10 cellular contexts compared by ENCODE assay signal in the genomic region with DNA sequence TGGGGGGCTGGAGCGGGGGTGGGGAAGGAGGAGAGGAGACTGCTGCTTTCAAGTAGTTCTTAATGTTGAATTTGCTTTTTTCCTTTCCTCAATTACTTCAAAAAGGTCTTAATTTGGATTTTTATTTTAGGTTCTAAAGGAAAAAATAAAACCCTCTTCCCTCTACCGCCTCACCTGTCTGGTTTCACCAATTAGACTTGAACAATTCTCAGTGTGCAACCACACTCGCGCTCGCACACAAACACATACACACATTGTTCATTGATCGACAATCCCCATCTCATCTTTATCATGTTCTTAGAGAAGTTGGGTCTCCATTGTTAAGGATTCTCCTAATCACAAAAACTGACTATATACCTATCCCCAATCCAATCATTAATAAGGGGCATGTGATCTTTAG.
A peak's percentile ranks its signal among the peaks of the same experiment; 100 is the strongest.
DNase-seq lines count a peak whose midpoint lies in the region; ATAC-seq and TF ChIP-seq lines count a peak whose summit lies in the region.
"Had no signal": no experiment of that assay in that cellular context is flagged by ENCODE, and none has a peak within 500 bp of the region (broad histone marks: within the 10 kb centered on the region; RNA-seq: fewer than 3 reads in every experiment).

No MANE protein-coding gene starts in this region.

- BruUV-seq in Calu3 (replicated peaks; lab: Mats Ljungman, UMichigan): no TSS peak

- H3K4me1 ChIP-seq in RWPE2 (ENCODE audit: insufficient read depth, poor library complexity, severe bottlenecking) (peaks cover 23% of the 10 kb centered on the region), parathyroid adenoma (peaks cover 4% of the 10 kb centered on the region)

- no peaks in the 10 kb centered on the region for H3K79me2 ChIP-seq in parathyroid adenoma

- H3K4me2 ChIP-seq in parathyroid adenoma (ENCODE audit: low read length): peak overlapping the region; percentile 73

- ATAC-seq in RWPE2 (ENCODE audit: low read depth): no peak
- ATAC-seq in GM21529 (IDR thresholded peaks at IDR 0.05; ENCODE audit: unreplicated experiment): no peak

- peak overlapping the region; percentile 78 for H3K4me3 Mint-ChIP-seq in Calu3 (ENCODE audit: low read depth, unreplicated experiment)

- H2AFZ ChIP-seq in parathyroid adenoma: peak overlapping the region; percentile 82

- H3K27me3 ChIP-seq in RWPE2 (ENCODE audit: insufficient read depth, poor library complexity, severe bottlenecking) (no peaks in the 10 kb centered on the region), parathyroid adenoma (ENCODE audit: control insufficient read depth, insufficient read depth, low read length) (no peaks in the 10 kb centered on the region)

- H3K36me3 Mint-ChIP-seq in Calu3 (ENCODE audit: insufficient read depth, unreplicated experiment): peaks cover 34% of the 10 kb centered on the region

- no peaks in the 10 kb centered on the region for H3K27me3 Mint-ChIP-seq in Calu3 (ENCODE audit: unreplicated experiment)

- TF ChIP-seq CTCF in Calu3 (IDR thresholded peaks at IDR 0.05; ENCODE audit: unreplicated experiment) (no peak), RWPE2 (IDR thresholded peaks at IDR 0.05; ENCODE audit: poor library complexity, severe bottlenecking) (no peak), parathyroid adenoma (IDR thresholded peaks at IDR 0.05) (no peak)

- H3K27ac ChIP-seq in RWPE2 (ENCODE audit: poor library complexity, severe bottlenecking) (peak overlapping the region; percentile 64), epithelial cell of prostate (peak overlapping the region; percentile 32), parathyroid adenoma (peak overlapping the region; percentile 74)

- H3K9me3 ChIP-seq in RWPE2 (ENCODE audit: severe bottlenecking) (no peaks in the 10 kb centered on the region), parathyroid adenoma (ENCODE audit: control insufficient read depth, low read length) (no peaks in the 10 kb centered on the region)

- peaks cover 2% of the 10 kb centered on the region for H3K9me3 Mint-ChIP-seq in Calu3 (ENCODE audit: low read depth, unreplicated experiment)

- peak overlapping the region; percentile 24 for H3K4me3 ChIP-seq in RWPE2 (ENCODE audit: severe bottlenecking)
- H3K4me3 ChIP-seq in parathyroid adenoma (ENCODE audit: low read depth, low read length): peak overlapping the region; percentile 61

- intact Hi-C loops in Calu3 (cut with micrococcal nuclease; ENCODE audit: unreplicated experiment): no loop called here

- DNase-seq in Calu3 (no peak), RWPE2 (ENCODE audit: low spot score) (no peak), epithelial cell of prostate (ENCODE audit: low read depth, low spot score) (no peak), activated gamma-delta T cell (lab: John Stamatoyannopoulos, UW) (no peak), NCI-H510A (lab: John Stamatoyannopoulos, UW) (no peak), HT-29 (ENCODE audit: low spot score) (no peak)
- DNase-seq: effector CD4-positive, alpha-beta T cell; NCI-H187 treated with DMSO at 0.1 percent for 48 hours had no signal

- CTCF ChIA-PET in Calu3 (lab: Charles Lee): interaction anchor here (0.7 to 2.6 kb wide), 4 partner anchors 14 to 228 kb away, joined by 3 to 12 read pairs (median 4); a partner anchor contains a TSS

- no peaks in the 10 kb centered on the region for H3K36me3 ChIP-seq in RWPE2 (ENCODE audit: low read depth)
- no peaks in the 10 kb centered on the region for H3K36me3 ChIP-seq in parathyroid adenoma (ENCODE audit: control insufficient read depth, insufficient read depth, low read length)

- peaks cover 33% of the 10 kb centered on the region for H3K4me1 Mint-ChIP-seq in Calu3 (ENCODE audit: low read depth, unreplicated experiment)

- no peak overlapping the region for H3K9ac ChIP-seq in parathyroid adenoma

- H3K27ac Mint-ChIP-seq in Calu3 (ENCODE audit: unreplicated experiment): peak overlapping the region; percentile 84
